In the genomic region with DNA sequence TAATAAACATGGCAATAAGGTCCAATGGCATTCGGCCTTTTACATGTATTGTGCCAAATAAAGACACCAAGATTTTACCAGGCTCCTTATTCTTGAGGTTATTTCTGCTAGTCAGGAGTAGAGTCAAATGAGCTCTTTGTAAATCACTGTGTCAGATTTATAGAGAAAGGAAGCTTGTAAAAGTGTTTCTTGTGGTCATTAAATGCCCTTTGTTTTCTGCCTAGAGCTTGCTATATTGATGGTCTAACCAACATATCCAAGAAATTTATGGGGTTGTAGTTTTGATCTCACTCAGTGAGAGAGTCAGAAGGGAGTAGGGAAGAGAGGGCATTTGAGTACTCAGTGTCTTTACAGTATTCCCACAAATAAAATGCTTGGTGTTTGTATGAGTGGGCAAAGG, we compare ENCODE assay signal across 19 cellular contexts.
DNase-seq lines count a peak whose midpoint lies in the region; ATAC-seq and TF ChIP-seq lines count a peak whose summit lies in the region.
"Had no signal": no experiment of that assay in that cellular context is flagged by ENCODE, and none has a peak within 500 bp of the region (broad histone marks: within the 10 kb centered on the region; RNA-seq: fewer than 3 reads in every experiment).

No MANE protein-coding gene starts in this region.

- H3K9me3 ChIP-seq in HEK293 (ENCODE audit: control insufficient read depth, insufficient read depth, low read depth, low read length) (no peaks in the 10 kb centered on the region), PC-3 (ENCODE audit: low read length) (no peaks in the 10 kb centered on the region), upper lobe of right lung (no peaks in the 10 kb centered on the region)
- H3K9me3 ChIP-seq: BE2C, Caco-2 had no signal

- H3K27me3 ChIP-seq in PC-3 (ENCODE audit: low read length) (no peaks in the 10 kb centered on the region), upper lobe of right lung (no peaks in the 10 kb centered on the region)
- H3K27me3 ChIP-seq: BE2C had no signal

- no peak overlapping the region for H2AFZ ChIP-seq in PC-3 (ENCODE audit: low read length)

- CTCF ChIA-PET in HEK293 (lab: Yijun Ruan, JAX) (interaction anchor here (0.6 to 1.0 kb wide), 3 partner anchors 10 to 1113 kb away, joined by 3 read pairs; no protein-coding TSS in a partner anchor), PC-3 (lab: Charles Lee) (no interaction called here)

- H4K20me1 ChIP-seq in PC-3 (ENCODE audit: low read length) = no peaks in the 10 kb centered on the region

- no peak overlapping the region for H3K4me2 ChIP-seq in PC-3 (ENCODE audit: low read length)
- H3K4me2 ChIP-seq: BLaER1 had no signal

- POLR2A ChIA-PET in HEK293 (lab: Yijun Ruan, JAX) (no interaction called here), PC-3 (lab: Charles Lee; ENCODE audit: unreplicated experiment) (no interaction called here)

- H3K9me2 ChIP-seq in PC-3 (replicated peaks; ENCODE audit: low read length) = no peaks in the 10 kb centered on the region

- TF ChIP-seq CTCF in HEK293 (tag by site-specific recombination; IDR thresholded peaks at IDR 0.05) = no peak
- no peak for TF ChIP-seq CTCF in PC-3 (conservative IDR thresholded peaks at IDR 0.05; ENCODE audit: low read depth, low read length)
- TF ChIP-seq CTCF in upper lobe of right lung (IDR thresholded peaks at IDR 0.05) = no peak

- H3F3A ChIP-seq in PC-3 (ENCODE audit: low read length, unreplicated experiment) = no peaks in the 10 kb centered on the region

- no TSS peak for BruUV-seq in PC-3 (replicated peaks; lab: Mats Ljungman, UMichigan)

- H3K9ac ChIP-seq in PC-3 (ENCODE audit: low read length) = no peak overlapping the region
- H3K9ac ChIP-seq: BLaER1 had no signal

- H3K36me3 ChIP-seq in HEK293 (ENCODE audit: control insufficient read depth in 2 of 2, insufficient read depth in 1 of 2, low read length in 2 of 2) (no peaks in the 10 kb centered on the region), PC-3 (ENCODE audit: low read depth, low read length) (no peaks in the 10 kb centered on the region), upper lobe of right lung (no peaks in the 10 kb centered on the region)
- H3K36me3 ChIP-seq: BE2C, BLaER1 had no signal

- ATAC-seq in PC-3 (peak; percentile 22; the same call in 1 of the 2 replicates), upper lobe of right lung (no peak)

- H3K4me1 ChIP-seq in HEK293 (ENCODE audit: control insufficient read depth, insufficient read depth, low read length) (no peaks in the 10 kb centered on the region), PC-3 (ENCODE audit: insufficient read depth, low read length) (peaks cover 3% of the 10 kb centered on the region; the same call in 1 of the 2 replicates), upper lobe of right lung (no peaks in the 10 kb centered on the region)
- H3K4me1 ChIP-seq: BE2C, BLaER1, Caco-2 had no signal

- DNase-seq in A172 (ENCODE audit: low spot score) (peak; percentile 61), PC-3 (no peak), left kidney (ENCODE audit: low read depth, low spot score) (peak; percentile 7), SKM-1 treated with dmso at 0.1 percent for 144 hours (lab: John Stamatoyannopoulos, UW; ENCODE audit: unreplicated experiment) (no peak), NCI-H1092 treated with DMSO at 0.1 percent for 48 hours (lab: John Stamatoyannopoulos, UW) (no peak), upper lobe of right lung (no peak)
- DNase-seq: ACHN; BE2C; C1 segment of cervical spinal cord; Caco-2; Calu3; CD4-positive, alpha-beta memory T cell; CD4-positive, CD25-positive, alpha-beta regulatory T cell; CD8-positive, alpha-beta memory T cell; DMS79 treated with DMSO at 0.1 percent for 48 hours; GF-D8 had no signal

- no peaks in the 10 kb centered on the region for H3K79me2 ChIP-seq in PC-3 (ENCODE audit: low read length)

- intact Hi-C loops in PC-3 (cut with micrococcal nuclease) (loop anchor here (5.0 kb wide), 1 partner anchor 40 kb away; no protein-coding TSS in a partner anchor), upper lobe of right lung (cut with DNase I) (no loop called here)

- 0 out of 2 replicates have a peak overlapping the region, but pooled peaks have one; percentile 28 for H3K27ac ChIP-seq in HEK293 (ENCODE audit: extremely low read depth, low read depth, low read length)
- no peak overlapping the region for H3K27ac ChIP-seq in PC-3 (ENCODE audit: low read length)
- H3K27ac ChIP-seq in upper lobe of right lung = no peak overlapping the region
- H3K27ac ChIP-seq: 22Rv1, BLaER1 had no signal

- H3K4me3 ChIP-seq in HEK293 (ENCODE audit: low read depth, low read length) = no peak overlapping the region
- no peak overlapping the region for H3K4me3 ChIP-seq in PC-3 (ENCODE audit: low read length)
- no peak overlapping the region for H3K4me3 ChIP-seq in upper lobe of right lung
- H3K4me3 ChIP-seq: BLaER1 had no signal

TF ChIP-seq in HEK293, 187 proteins besides CTCF, POLR2A, EP300 and RAD21 (continues in another document):
- TF ChIP-seq, protein P1, sequence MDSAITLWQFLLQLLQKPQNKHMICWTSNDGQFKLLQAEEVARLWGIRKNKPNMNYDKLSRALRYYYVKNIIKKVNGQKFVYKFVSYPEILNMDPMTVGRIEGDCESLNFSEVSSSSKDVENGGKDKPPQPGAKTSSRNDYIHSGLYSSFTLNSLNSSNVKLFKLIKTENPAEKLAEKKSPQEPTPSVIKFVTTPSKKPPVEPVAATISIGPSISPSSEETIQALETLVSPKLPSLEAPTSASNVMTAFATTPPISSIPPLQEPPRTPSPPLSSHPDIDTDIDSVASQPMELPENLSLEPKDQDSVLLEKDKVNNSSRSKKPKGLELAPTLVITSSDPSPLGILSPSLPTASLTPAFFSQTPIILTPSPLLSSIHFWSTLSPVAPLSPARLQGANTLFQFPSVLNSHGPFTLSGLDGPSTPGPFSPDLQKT (IDR thresholded peaks at IDR 0.05; ENCODE audit: borderline replicate concordance, low read depth, low read length) = no peak
- TF ChIP-seq, protein P2, sequence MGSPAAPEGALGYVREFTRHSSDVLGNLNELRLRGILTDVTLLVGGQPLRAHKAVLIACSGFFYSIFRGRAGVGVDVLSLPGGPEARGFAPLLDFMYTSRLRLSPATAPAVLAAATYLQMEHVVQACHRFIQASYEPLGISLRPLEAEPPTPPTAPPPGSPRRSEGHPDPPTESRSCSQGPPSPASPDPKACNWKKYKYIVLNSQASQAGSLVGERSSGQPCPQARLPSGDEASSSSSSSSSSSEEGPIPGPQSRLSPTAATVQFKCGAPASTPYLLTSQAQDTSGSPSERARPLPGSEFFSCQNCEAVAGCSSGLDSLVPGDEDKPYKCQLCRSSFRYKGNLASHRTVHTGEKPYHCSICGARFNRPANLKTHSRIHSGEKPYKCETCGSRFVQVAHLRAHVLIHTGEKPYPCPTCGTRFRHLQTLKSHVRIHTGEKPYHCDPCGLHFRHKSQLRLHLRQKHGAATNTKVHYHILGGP (tag by site-specific recombination; IDR thresholded peaks at IDR 0.05) = peak; percentile 81
- TF ChIP-seq FEZF1 (tag by site-specific recombination; IDR thresholded peaks at IDR 0.05) (peak; percentile 92), TRIM28 (IDR thresholded peaks at IDR 0.05; ENCODE audit: borderline replicate concordance, low read length) (peak; percentile 55; the same call in 1 of the 2 replicates), MYNN (tag by site-specific recombination; IDR thresholded peaks at IDR 0.05; ENCODE audit: borderline replicate concordance) (no peak), ZNF302 (tag by site-specific recombination; IDR thresholded peaks at IDR 0.05; ENCODE audit: low read depth) (no peak), IKZF3 (tag by site-specific recombination; IDR thresholded peaks at IDR 0.05) (peak; percentile 69), KLF8 (tag by site-specific recombination; IDR thresholded peaks at IDR 0.05) (no peak), TCF7L2 (IDR thresholded peaks at IDR 0.05; ENCODE audit: borderline replicate concordance, low read depth, low read length) (peak; percentile 72; the same call in 1 of the 2 replicates)
- TF ChIP-seq, protein P3, sequence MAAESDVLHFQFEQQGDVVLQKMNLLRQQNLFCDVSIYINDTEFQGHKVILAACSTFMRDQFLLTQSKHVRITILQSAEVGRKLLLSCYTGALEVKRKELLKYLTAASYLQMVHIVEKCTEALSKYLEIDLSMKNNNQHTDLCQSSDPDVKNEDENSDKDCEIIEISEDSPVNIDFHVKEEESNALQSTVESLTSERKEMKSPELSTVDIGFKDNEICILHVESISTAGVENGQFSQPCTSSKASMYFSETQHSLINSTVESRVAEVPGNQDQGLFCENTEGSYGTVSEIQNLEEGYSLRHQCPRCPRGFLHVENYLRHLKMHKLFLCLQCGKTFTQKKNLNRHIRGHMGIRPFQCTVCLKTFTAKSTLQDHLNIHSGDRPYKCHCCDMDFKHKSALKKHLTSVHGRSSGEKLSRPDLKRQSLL (tag by site-specific recombination; IDR thresholded peaks at IDR 0.05) = peak; percentile 46; the same call in 1 of the 2 replicates
- TF ChIP-seq, protein P4, sequence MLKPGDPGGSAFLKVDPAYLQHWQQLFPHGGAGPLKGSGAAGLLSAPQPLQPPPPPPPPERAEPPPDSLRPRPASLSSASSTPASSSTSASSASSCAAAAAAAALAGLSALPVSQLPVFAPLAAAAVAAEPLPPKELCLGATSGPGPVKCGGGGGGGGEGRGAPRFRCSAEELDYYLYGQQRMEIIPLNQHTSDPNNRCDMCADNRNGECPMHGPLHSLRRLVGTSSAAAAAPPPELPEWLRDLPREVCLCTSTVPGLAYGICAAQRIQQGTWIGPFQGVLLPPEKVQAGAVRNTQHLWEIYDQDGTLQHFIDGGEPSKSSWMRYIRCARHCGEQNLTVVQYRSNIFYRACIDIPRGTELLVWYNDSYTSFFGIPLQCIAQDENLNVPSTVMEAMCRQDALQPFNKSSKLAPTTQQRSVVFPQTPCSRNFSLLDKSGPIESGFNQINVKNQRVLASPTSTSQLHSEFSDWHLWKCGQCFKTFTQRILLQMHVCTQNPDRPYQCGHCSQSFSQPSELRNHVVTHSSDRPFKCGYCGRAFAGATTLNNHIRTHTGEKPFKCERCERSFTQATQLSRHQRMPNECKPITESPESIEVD (tag by site-specific recombination; IDR thresholded peaks at IDR 0.05) = peak; percentile 88
- TF ChIP-seq, protein P5, sequence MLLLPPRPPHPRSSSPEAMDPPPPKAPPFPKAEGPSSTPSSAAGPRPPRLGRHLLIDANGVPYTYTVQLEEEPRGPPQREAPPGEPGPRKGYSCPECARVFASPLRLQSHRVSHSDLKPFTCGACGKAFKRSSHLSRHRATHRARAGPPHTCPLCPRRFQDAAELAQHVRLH (tag by site-specific recombination; IDR thresholded peaks at IDR 0.05) = peak; percentile 63; the same call in 1 of the 2 replicates

Comparison
In these comparisons a context has a peak if more than half of its experiments do, and no peak if none do; other contexts are left out.
1. DNase-seq: peak in A172 (single experiment) and left kidney (single experiment); none in PC-3 (single experiment), SKM-1 treated with dmso at 0.1 percent for 144 hours (single experiment), NCI-H1092 treated with DMSO at 0.1 percent for 48 hours (single experiment) and upper lobe of right lung (single experiment).